13 cellular contexts compared by ENCODE assay signal in genomic region chr1:226719596-226720386, GRCh38. TPM values are rescaled to one million over a fixed set of nuclear protein-coding genes. Genes with fewer than 3 reads are reported as not detected.
A peak's percentile ranks its signal among the peaks of the same experiment; 100 is the strongest.
DNase-seq lines count a peak whose midpoint lies in the region; ATAC-seq lines count a peak whose summit lies in the region.
"Had no signal": no experiment of that assay in that cellular context is flagged by ENCODE, and none has a peak within 500 bp of the region (broad histone marks: within the 10 kb centered on the region; RNA-seq: fewer than 3 reads in every experiment).

No MANE protein-coding gene starts in this region.

- H3K27ac ChIP-seq in layer of hippocampus (ENCODE audit: low read depth, low read length): peak overlapping the region; percentile 27
- H3K27ac ChIP-seq in aorta (ENCODE audit: low read depth in 1 of 2, low read length in 2 of 2): no peak overlapping the region
- H3K27ac ChIP-seq: cardiac muscle cell had no signal

- intact Hi-C loops in aorta (cut with DNase I): no loop called here

- H3K36me3 ChIP-seq in aorta (ENCODE audit: control insufficient read depth in 1 of 2, insufficient read depth in 2 of 2, low read length in 1 of 2): no peaks in the 10 kb centered on the region
- H3K36me3 ChIP-seq: cardiac muscle cell had no signal

- peak overlapping the region; percentile 64 for H3K27ac Mint-ChIP-seq in activated naive CD4-positive, alpha-beta T cell treated with anti-CD3 and anti-CD28 coated beads, Interleukin-2, amount 10 ng/mL, durations not matched to agents 7 days and 5 days
- peak overlapping the region; percentile 92 for H3K27ac Mint-ChIP-seq in activated T-cell treated with anti-CD3 and anti-CD28 coated beads, Interleukin-2, amount 50 U/mL, for 72 hours

- peak; percentile 19 for DNase-seq in activated naive CD4-positive, alpha-beta T cell treated with anti-CD3 and anti-CD28 coated beads, Interleukin-2, amount 10 ng/mL, durations not matched to agents 7 days and 5 days
- no peak for DNase-seq in activated naive CD4-positive, alpha-beta T cell treated with Interleukin-2 at 50 U/mL for 16 hours
- DNase-seq in activated T-cell treated with anti-CD3 and anti-CD28 coated beads, Interleukin-2, amount 50 U/mL, for 72 hours: no peak
- DNase-seq in aorta: no peak
- DNase-seq in AG08396 (ENCODE audit: low spot score): no peak
- DNase-seq: H7, hippocampal formation, mammary epithelial cell, NCI-H446 treated with DMSO at 0.1 percent for 48 hours had no signal

- WGBS in aorta, 2 donors: 65 to 67% methylated on average over 11 of the region's 11 CpGs

- no peak overlapping the region for H3K4me3 ChIP-seq in aorta (ENCODE audit: low read length in 2 of 2)
- H3K4me3 ChIP-seq: cardiac muscle cell had no signal

- no peaks in the 10 kb centered on the region for H3K4me1 ChIP-seq in aorta (ENCODE audit: control insufficient read depth in 1 of 2, insufficient read depth in 2 of 2, low read length in 2 of 2)

- no peaks in the 10 kb centered on the region for H3K9me3 ChIP-seq in aorta (ENCODE audit: control insufficient read depth, low read length)

- H3K27me3 Mint-ChIP-seq in activated naive CD4-positive, alpha-beta T cell treated with anti-CD3 and anti-CD28 coated beads, Interleukin-2, amount 10 ng/mL, durations not matched to agents 7 days and 5 days: no peaks in the 10 kb centered on the region
- no peaks in the 10 kb centered on the region for H3K27me3 Mint-ChIP-seq in activated T-cell treated with anti-CD3 and anti-CD28 coated beads, Interleukin-2, amount 50 U/mL, for 72 hours (ENCODE audit: low read depth)

- no peak overlapping the region for H3K4me3 Mint-ChIP-seq in activated naive CD4-positive, alpha-beta T cell treated with anti-CD3 and anti-CD28 coated beads, Interleukin-2, amount 10 ng/mL, durations not matched to agents 7 days and 5 days
- peak overlapping the region; percentile 20 to 77 for H3K4me3 Mint-ChIP-seq in activated T-cell treated with anti-CD3 and anti-CD28 coated beads, Interleukin-2, amount 50 U/mL, for 72 hours

- CTCF ChIA-PET in activated naive CD4-positive, alpha-beta T cell treated with anti-CD3 and anti-CD28 coated beads, Interleukin-2, amount 10 ng/mL, durations not matched to agents 7 days and 5 days (lab: Charles Lee): interaction anchor here (0.6 to 1.6 kb wide), 3 partner anchors 8 to 65 kb away, joined by 3 to 5 read pairs (median 3); no protein-coding TSS in a partner anchor

- peaks cover 68% of the 10 kb centered on the region for H3K36me3 Mint-ChIP-seq in activated naive CD4-positive, alpha-beta T cell treated with anti-CD3 and anti-CD28 coated beads, Interleukin-2, amount 10 ng/mL, durations not matched to agents 7 days and 5 days
- H3K36me3 Mint-ChIP-seq in activated T-cell treated with anti-CD3 and anti-CD28 coated beads, Interleukin-2, amount 50 U/mL, for 72 hours (ENCODE audit: insufficient read depth in 2 of 2): peaks cover 11 to 43% of the 10 kb centered on the region in 2 donors

- peaks cover 90% of the 10 kb centered on the region for H3K4me1 Mint-ChIP-seq in activated naive CD4-positive, alpha-beta T cell treated with anti-CD3 and anti-CD28 coated beads, Interleukin-2, amount 10 ng/mL, durations not matched to agents 7 days and 5 days
- peaks cover 96% of the 10 kb centered on the region for H3K4me1 Mint-ChIP-seq in activated T-cell treated with anti-CD3 and anti-CD28 coated beads, Interleukin-2, amount 50 U/mL, for 72 hours (ENCODE audit: low read depth)

- no peaks in the 10 kb centered on the region for H3K9me3 Mint-ChIP-seq in activated naive CD4-positive, alpha-beta T cell treated with anti-CD3 and anti-CD28 coated beads, Interleukin-2, amount 10 ng/mL, durations not matched to agents 7 days and 5 days
- no peaks in the 10 kb centered on the region for H3K9me3 Mint-ChIP-seq in activated T-cell treated with anti-CD3 and anti-CD28 coated beads, Interleukin-2, amount 50 U/mL, for 72 hours

- H3K27me3 ChIP-seq in layer of hippocampus (ENCODE audit: control insufficient read depth, insufficient read depth, low read length) (no peaks in the 10 kb centered on the region), aorta (ENCODE audit: control insufficient read depth in 1 of 2, insufficient read depth in 2 of 2, low read length in 1 of 2) (no peaks in the 10 kb centered on the region)
- H3K27me3 ChIP-seq: cardiac muscle cell had no signal

- ATAC-seq in activated T-cell treated with anti-CD3 and anti-CD28 coated beads, Interleukin-2, amount 50 U/mL, for 72 hours (replicated peaks in 1 of 2): no peak
- ATAC-seq in aorta (ENCODE audit: low FRiP score) (peak; percentile 12), GM21576 (IDR thresholded peaks at IDR 0.05; ENCODE audit: unreplicated experiment) (no peak), GM18517 (IDR thresholded peaks at IDR 0.05; ENCODE audit: unreplicated experiment) (no peak)

RNA-seq across cellular contexts. Expression of gene ITPKB, which starts 19.3 kb away (rescaled TPM):
- 10 to 100 TPM; 50.7 to 58.0 TPM for total RNA-seq in activated T-cell treated with anti-CD3 and anti-CD28 coated beads, Interleukin-2, amount 50 U/mL, for 72 hours
- total RNA-seq in aorta: 10 to 100 TPM; 16.8 to 31.8 TPM
- 1 to 10 TPM; 2.1 to 6.6 TPM for polyA plus RNA-seq in aorta
